In the genomic region with DNA sequence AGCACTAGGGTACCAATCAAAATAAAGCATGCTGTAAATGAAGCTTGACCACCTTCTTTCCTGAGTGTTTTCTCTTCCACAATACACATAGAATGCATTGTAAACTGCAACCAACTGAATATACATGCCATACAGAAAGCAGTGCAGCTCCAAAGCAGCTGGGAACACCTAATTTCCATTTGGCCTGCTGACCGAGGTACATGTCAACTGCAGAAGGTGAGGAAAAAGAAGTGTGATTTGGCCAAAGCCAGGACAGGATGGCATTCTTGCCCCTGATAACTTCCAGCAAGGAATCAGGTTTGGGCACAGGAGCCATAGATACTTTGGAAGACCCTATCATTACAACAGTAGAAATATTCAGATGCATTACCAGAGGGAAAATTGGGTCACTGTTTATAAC, we compare ENCODE assay signal across 8 cellular contexts.
"Had no signal": no experiment of that assay in that cellular context is flagged by ENCODE, and none has a peak within 500 bp of the region (broad histone marks: within the 10 kb centered on the region; RNA-seq: fewer than 3 reads in every experiment).

No MANE protein-coding gene starts in this region.

- H3K27ac ChIP-seq: GM23248 had no signal

- ATAC-seq: HCT116, K562 had no signal

- H3K27ac Mint-ChIP-seq: HFFc6 had no signal

- H3K36me3 ChIP-seq: HAP-1 had no signal

- DNase-seq: GM23248, GOT3, H7, HFFc6, IMR-90 had no signal

- H3K4me3 ChIP-seq: GM23248, HAP-1, K562 had no signal

- H2AFZ ChIP-seq: GM23248 had no signal

- H3K4me3 Mint-ChIP-seq: HFFc6 had no signal

- H3K9me3 ChIP-seq: HAP-1 had no signal

- H3K9ac ChIP-seq: GM23248 had no signal
